In the genomic region with DNA sequence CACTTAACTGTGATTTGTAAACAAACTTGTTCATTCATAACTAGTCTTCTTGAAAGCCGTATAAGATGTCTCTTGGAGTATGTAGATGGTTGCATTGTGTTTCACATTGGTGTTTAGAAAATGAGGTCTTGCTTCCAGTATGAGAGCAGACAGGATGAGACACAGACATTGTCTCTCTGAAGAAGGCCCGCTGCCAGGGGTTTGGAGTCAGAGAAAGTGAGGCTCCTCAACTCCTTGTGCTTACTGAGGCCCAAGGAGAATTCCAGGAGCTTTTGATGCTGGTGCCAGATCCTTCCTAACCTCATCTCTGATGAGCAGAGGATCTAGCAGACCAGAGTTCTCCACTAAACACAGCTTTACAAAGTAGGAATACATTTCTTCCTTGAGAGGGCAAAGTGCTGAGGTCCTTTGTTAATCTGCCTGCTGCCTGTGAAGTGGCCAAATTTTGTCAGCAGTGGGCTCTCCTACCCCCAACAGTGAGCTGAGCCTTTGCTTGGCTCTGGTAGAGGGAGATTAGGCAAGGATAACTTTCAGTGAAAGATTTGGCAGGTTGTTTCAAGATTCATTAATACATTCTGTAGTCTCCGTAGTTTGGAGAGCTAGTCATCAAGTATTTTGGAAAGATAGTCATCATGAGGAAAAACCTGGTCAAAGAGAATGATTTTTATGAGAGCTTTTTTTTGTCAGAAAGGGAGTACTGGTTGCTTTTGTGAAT, we compare ENCODE assay signal across 1 cellular context.
TF ChIP-seq lines count a peak whose summit lies in the region.

No MANE protein-coding gene starts in this region.

TF ChIP-seq in HepG2, 621 proteins besides CTCF, POLR2A, EP300 and RAD21:
- TF ChIP-seq ZNF253 (CRISPR knock-in tag; IDR thresholded peaks at IDR 0.05; ENCODE audit: borderline replicate concordance): no peak
